Comparison of ENCODE assay signal across 1 cellular context in the genomic region with DNA sequence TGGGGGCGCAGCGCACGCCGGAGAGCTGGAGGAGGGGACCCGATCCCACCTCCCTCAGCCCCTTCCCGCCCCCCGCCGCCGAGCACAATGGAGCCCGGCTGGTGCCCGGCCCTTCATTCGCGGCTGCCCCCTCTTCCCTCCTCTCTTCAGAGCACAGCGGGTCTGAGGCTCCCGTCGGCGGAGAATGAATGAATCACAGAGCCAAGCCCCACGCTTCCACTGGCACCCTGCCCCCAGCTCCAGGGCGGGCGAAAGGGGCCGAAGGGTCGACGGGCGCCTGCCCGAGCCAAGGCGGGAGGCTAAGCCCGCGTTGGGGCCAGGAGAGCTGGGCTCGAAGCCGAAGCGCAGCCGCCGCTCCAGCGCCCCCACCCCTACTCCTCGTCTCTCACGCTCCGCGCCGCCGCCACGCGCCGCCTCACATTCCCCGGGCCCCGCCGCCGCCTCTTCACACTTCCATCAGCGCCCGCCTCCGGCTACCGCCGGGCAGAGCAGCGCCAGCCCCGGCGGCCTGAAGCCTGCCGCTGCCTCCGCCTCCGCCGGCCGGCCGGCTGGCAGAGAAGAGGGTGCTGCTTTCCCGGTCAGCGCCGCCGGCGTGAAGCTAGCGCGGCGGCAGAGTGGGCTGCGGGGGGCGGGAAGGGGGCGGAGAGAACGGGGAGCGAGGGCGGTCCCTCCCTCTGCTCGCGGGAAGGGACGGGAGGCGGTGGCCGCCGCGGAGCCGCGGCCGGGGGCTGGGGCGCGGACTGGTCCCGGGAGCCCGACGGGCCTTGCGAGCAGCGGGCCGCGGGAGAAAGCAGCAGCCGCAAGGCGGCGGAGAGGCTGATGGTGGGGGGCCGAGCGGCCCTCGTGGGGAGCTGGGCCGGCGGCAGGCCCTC.
TF ChIP-seq lines count a peak whose summit lies in the region.

A gene with protein sequence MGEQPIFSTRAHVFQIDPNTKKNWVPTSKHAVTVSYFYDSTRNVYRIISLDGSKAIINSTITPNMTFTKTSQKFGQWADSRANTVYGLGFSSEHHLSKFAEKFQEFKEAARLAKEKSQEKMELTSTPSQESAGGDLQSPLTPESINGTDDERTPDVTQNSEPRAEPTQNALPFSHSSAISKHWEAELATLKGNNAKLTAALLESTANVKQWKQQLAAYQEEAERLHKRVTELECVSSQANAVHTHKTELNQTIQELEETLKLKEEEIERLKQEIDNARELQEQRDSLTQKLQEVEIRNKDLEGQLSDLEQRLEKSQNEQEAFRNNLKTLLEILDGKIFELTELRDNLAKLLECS (minus strand): TSS at position 616 of the 872 bp plus-strand sequence. CDS start 1,360 bp downstream, outside the sequence.

TF ChIP-seq in HepG2, 621 proteins besides CTCF, POLR2A, EP300 and RAD21 (continued from another document and continues in another):
- TF ChIP-seq, protein P1, sequence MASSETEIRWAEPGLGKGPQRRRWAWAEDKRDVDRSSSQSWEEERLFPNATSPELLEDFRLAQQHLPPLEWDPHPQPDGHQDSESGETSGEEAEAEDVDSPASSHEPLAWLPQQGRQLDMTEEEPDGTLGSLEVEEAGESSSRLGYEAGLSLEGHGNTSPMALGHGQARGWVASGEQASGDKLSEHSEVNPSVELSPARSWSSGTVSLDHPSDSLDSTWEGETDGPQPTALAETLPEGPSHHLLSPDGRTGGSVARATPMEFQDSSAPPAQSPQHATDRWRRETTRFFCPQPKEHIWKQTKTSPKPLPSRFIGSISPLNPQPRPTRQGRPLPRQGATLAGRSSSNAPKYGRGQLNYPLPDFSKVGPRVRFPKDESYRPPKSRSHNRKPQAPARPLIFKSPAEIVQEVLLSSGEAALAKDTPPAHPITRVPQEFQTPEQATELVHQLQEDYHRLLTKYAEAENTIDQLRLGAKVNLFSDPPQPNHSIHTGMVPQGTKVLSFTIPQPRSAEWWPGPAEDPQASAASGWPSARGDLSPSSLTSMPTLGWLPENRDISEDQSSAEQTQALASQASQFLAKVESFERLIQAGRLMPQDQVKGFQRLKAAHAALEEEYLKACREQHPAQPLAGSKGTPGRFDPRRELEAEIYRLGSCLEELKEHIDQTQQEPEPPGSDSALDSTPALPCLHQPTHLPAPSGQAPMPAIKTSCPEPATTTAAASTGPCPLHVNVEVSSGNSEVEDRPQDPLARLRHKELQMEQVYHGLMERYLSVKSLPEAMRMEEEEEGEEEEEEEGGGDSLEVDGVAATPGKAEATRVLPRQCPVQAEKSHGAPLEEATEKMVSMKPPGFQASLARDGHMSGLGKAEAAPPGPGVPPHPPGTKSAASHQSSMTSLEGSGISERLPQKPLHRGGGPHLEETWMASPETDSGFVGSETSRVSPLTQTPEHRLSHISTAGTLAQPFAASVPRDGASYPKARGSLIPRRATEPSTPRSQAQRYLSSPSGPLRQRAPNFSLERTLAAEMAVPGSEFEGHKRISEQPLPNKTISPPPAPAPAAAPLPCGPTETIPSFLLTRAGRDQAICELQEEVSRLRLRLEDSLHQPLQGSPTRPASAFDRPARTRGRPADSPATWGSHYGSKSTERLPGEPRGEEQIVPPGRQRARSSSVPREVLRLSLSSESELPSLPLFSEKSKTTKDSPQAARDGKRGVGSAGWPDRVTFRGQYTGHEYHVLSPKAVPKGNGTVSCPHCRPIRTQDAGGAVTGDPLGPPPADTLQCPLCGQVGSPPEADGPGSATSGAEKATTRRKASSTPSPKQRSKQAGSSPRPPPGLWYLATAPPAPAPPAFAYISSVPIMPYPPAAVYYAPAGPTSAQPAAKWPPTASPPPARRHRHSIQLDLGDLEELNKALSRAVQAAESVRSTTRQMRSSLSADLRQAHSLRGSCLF (CRISPR knock-in tag; IDR thresholded peaks at IDR 0.05; ENCODE audit: borderline replicate concordance), result no peak
- TF ChIP-seq CEBPB (IDR thresholded peaks at IDR 0.05; ENCODE audit: borderline replicate concordance, low read depth, low read length), result no peak
- TF ChIP-seq, protein P2, sequence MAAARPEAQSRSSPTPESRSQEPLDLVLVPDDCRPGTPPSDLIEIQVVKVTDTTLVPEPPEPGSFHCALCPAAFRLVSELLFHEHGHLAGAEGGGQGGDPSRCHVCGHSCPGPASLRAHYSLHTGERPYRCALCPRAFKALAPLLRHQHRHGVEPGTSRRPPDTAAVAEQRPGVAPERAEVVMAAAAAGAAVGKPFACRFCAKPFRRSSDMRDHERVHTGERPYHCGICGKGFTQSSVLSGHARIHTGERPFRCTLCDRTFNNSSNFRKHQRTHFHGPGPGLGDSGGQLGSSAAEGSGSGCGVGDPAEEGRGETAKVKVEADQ (CRISPR knock-in tag; IDR thresholded peaks at IDR 0.05; ENCODE audit: borderline replicate concordance), result peak; percentile 45; the same call in 1 of the 2 replicates
- TF ChIP-seq, protein P3, sequence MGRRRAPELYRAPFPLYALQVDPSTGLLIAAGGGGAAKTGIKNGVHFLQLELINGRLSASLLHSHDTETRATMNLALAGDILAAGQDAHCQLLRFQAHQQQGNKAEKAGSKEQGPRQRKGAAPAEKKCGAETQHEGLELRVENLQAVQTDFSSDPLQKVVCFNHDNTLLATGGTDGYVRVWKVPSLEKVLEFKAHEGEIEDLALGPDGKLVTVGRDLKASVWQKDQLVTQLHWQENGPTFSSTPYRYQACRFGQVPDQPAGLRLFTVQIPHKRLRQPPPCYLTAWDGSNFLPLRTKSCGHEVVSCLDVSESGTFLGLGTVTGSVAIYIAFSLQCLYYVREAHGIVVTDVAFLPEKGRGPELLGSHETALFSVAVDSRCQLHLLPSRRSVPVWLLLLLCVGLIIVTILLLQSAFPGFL (CRISPR knock-in tag; IDR thresholded peaks at IDR 0.05), result no peak
- no peak for TF ChIP-seq ZNF761 (CRISPR knock-in tag; conservative IDR thresholded peaks at IDR 0.05)
- TF ChIP-seq, protein P4, sequence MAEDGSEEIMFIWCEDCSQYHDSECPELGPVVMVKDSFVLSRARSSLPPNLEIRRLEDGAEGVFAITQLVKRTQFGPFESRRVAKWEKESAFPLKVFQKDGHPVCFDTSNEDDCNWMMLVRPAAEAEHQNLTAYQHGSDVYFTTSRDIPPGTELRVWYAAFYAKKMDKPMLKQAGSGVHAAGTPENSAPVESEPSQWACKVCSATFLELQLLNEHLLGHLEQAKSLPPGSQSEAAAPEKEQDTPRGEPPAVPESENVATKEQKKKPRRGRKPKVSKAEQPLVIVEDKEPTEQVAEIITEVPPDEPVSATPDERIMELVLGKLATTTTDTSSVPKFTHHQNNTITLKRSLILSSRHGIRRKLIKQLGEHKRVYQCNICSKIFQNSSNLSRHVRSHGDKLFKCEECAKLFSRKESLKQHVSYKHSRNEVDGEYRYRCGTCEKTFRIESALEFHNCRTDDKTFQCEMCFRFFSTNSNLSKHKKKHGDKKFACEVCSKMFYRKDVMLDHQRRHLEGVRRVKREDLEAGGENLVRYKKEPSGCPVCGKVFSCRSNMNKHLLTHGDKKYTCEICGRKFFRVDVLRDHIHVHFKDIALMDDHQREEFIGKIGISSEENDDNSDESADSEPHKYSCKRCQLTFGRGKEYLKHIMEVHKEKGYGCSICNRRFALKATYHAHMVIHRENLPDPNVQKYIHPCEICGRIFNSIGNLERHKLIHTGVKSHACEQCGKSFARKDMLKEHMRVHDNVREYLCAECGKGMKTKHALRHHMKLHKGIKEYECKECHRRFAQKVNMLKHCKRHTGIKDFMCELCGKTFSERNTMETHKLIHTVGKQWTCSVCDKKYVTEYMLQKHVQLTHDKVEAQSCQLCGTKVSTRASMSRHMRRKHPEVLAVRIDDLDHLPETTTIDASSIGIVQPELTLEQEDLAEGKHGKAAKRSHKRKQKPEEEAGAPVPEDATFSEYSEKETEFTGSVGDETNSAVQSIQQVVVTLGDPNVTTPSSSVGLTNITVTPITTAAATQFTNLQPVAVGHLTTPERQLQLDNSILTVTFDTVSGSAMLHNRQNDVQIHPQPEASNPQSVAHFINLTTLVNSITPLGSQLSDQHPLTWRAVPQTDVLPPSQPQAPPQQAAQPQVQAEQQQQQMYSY (CRISPR knock-in tag; IDR thresholded peaks at IDR 0.05), result peak; percentile 32; the same call in 1 of the 2 replicates
- TF ChIP-seq ZNF550 (CRISPR knock-in tag; IDR thresholded peaks at IDR 0.05; ENCODE audit: borderline replicate concordance), result no peak
- TF ChIP-seq KDM1A (CRISPR knock-in tag; IDR thresholded peaks at IDR 0.05), result no peak
- TF ChIP-seq, protein P5, sequence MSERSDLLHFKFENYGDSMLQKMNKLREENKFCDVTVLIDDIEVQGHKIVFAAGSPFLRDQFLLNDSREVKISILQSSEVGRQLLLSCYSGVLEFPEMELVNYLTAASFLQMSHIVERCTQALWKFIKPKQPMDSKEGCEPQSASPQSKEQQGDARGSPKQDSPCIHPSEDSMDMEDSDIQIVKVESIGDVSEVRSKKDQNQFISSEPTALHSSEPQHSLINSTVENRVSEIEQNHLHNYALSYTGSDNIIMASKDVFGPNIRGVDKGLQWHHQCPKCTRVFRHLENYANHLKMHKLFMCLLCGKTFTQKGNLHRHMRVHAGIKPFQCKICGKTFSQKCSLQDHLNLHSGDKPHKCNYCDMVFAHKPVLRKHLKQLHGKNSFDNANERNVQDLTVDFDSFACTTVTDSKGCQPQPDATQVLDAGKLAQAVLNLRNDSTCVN (CRISPR knock-in tag; IDR thresholded peaks at IDR 0.05; ENCODE audit: borderline replicate concordance), result no peak
- TF ChIP-seq FOXC1 (CRISPR knock-in tag; IDR thresholded peaks at IDR 0.05; ENCODE audit: borderline replicate concordance), result no peak; the same call in 1 of the 2 replicates
- TF ChIP-seq, protein P6, sequence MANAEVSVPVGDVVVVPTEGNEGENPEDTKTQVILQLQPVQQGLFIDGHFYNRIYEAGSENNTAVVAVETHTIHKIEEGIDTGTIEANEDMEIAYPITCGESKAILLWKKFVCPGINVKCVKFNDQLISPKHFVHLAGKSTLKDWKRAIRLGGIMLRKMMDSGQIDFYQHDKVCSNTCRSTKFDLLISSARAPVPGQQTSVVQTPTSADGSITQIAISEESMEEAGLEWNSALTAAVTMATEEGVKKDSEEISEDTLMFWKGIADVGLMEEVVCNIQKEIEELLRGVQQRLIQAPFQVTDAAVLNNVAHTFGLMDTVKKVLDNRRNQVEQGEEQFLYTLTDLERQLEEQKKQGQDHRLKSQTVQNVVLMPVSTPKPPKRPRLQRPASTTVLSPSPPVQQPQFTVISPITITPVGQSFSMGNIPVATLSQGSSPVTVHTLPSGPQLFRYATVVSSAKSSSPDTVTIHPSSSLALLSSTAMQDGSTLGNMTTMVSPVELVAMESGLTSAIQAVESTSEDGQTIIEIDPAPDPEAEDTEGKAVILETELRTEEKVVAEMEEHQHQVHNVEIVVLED (CRISPR knock-in tag; IDR thresholded peaks at IDR 0.05; ENCODE audit: borderline replicate concordance), result no peak
- TF ChIP-seq SMAD1 (CRISPR knock-in tag; IDR thresholded peaks at IDR 0.05; ENCODE audit: borderline replicate concordance, low read depth), result 0 out of 2 replicates have a peak, but pooled peaks have one; percentile 52
- no peak for TF ChIP-seq TCF7L2 (IDR thresholded peaks at IDR 0.05; ENCODE audit: low read depth, low read length)
- peak; percentile 94; the same call in 1 of the 2 replicates for TF ChIP-seq ZNF709 (CRISPR knock-in tag; IDR thresholded peaks at IDR 0.05)
- TF ChIP-seq, protein P7, sequence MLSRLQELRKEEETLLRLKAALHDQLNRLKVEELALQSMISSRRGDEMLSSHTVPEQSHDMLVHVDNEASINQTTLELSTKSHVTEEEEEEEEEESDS (CRISPR knock-in tag; IDR thresholded peaks at IDR 0.05; ENCODE audit: borderline replicate concordance), result no peak
- peak; percentile 91 for TF ChIP-seq ZNF563 (CRISPR knock-in tag; IDR thresholded peaks at IDR 0.05)
- 0 out of 2 replicates have a peak, but pooled peaks have one; percentile 23 for TF ChIP-seq ZMAT3 (CRISPR knock-in tag; conservative IDR thresholded peaks at IDR 0.05)
- no peak for TF ChIP-seq ZNF121 (CRISPR knock-in tag; IDR thresholded peaks at IDR 0.05)
- TF ChIP-seq YEATS2 (CRISPR knock-in tag; IDR thresholded peaks at IDR 0.05; ENCODE audit: borderline replicate concordance), result no peak
- peak; percentile 48; the same call in 1 of the 2 replicates for TF ChIP-seq SALL1 (CRISPR knock-in tag; IDR thresholded peaks at IDR 0.05)
- TF ChIP-seq, protein P8, sequence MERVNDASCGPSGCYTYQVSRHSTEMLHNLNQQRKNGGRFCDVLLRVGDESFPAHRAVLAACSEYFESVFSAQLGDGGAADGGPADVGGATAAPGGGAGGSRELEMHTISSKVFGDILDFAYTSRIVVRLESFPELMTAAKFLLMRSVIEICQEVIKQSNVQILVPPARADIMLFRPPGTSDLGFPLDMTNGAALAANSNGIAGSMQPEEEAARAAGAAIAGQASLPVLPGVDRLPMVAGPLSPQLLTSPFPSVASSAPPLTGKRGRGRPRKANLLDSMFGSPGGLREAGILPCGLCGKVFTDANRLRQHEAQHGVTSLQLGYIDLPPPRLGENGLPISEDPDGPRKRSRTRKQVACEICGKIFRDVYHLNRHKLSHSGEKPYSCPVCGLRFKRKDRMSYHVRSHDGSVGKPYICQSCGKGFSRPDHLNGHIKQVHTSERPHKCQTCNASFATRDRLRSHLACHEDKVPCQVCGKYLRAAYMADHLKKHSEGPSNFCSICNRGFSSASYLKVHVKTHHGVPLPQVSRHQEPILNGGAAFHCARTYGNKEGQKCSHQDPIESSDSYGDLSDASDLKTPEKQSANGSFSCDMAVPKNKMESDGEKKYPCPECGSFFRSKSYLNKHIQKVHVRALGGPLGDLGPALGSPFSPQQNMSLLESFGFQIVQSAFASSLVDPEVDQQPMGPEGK (CRISPR knock-in tag; IDR thresholded peaks at IDR 0.05), result no peak
- TF ChIP-seq, protein P9, sequence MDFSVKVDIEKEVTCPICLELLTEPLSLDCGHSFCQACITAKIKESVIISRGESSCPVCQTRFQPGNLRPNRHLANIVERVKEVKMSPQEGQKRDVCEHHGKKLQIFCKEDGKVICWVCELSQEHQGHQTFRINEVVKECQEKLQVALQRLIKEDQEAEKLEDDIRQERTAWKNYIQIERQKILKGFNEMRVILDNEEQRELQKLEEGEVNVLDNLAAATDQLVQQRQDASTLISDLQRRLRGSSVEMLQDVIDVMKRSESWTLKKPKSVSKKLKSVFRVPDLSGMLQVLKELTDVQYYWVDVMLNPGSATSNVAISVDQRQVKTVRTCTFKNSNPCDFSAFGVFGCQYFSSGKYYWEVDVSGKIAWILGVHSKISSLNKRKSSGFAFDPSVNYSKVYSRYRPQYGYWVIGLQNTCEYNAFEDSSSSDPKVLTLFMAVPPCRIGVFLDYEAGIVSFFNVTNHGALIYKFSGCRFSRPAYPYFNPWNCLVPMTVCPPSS (IDR thresholded peaks at IDR 0.05), result no peak
- peak; percentile 90 for TF ChIP-seq ZFX (CRISPR knock-in tag; IDR thresholded peaks at IDR 0.05; ENCODE audit: low read depth)
- peak; percentile 25; the same call in 1 of the 2 replicates for TF ChIP-seq REL (CRISPR knock-in tag; conservative IDR thresholded peaks at IDR 0.05)
- no peak for TF ChIP-seq FOSL2 (CRISPR knock-in tag; IDR thresholded peaks at IDR 0.05)
- TF ChIP-seq ZNF557 (CRISPR knock-in tag; IDR thresholded peaks at IDR 0.05), result no peak
- no peak for TF ChIP-seq HNF4A (CRISPR knock-in tag; IDR thresholded peaks at IDR 0.05)
- TF ChIP-seq, protein P10, sequence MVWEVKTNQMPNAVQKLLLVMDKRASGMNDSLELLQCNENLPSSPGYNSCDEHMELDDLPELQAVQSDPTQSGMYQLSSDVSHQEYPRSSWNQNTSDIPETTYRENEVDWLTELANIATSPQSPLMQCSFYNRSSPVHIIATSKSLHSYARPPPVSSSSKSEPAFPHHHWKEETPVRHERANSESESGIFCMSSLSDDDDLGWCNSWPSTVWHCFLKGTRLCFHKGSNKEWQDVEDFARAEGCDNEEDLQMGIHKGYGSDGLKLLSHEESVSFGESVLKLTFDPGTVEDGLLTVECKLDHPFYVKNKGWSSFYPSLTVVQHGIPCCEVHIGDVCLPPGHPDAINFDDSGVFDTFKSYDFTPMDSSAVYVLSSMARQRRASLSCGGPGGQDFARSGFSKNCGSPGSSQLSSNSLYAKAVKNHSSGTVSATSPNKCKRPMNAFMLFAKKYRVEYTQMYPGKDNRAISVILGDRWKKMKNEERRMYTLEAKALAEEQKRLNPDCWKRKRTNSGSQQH (CRISPR knock-in tag; IDR thresholded peaks at IDR 0.05; ENCODE audit: low read depth), result no peak; the same call in 1 of the 2 replicates
- TF ChIP-seq NFKB2 (CRISPR knock-in tag; IDR thresholded peaks at IDR 0.05; ENCODE audit: borderline replicate concordance), result 0 out of 2 replicates have a peak, but pooled peaks have one; percentile 12
- TF ChIP-seq ZBTB42 (CRISPR knock-in tag; IDR thresholded peaks at IDR 0.05), result peak; percentile 64; the same call in 1 of the 2 replicates
- TF ChIP-seq ADNP (CRISPR knock-in tag; IDR thresholded peaks at IDR 0.05), result no peak
